In genomic region chr7:79876769-79877362, GRCh38 we compare ENCODE assay signal across 10 cellular contexts.
A peak's percentile ranks its signal among the peaks of the same experiment; 100 is the strongest.
DNase-seq lines count a peak whose midpoint lies in the region; ATAC-seq and TF ChIP-seq lines count a peak whose summit lies in the region.
"Had no signal": no experiment of that assay in that cellular context is flagged by ENCODE, and none has a peak within 500 bp of the region (broad histone marks: within the 10 kb centered on the region; RNA-seq: fewer than 3 reads in every experiment).

No MANE protein-coding gene starts in this region.

- WGBS in IMR-90 (ENCODE audit: extremely low coverage in 2 of 2, insufficient read length in 1 of 2), 2 experiments = no CpG with 5 or more reads among the region's 7 CpGs
- WGBS in neuronal stem cell (ENCODE audit: extremely low coverage in 2 of 2, insufficient read length in 2 of 2, insufficient replicate concordance in 1 of 2), 2 donors = no CpG with 5 or more reads among the region's 7 CpGs

- ATAC-seq in IMR-90 (ENCODE audit: low read depth) (peak; percentile 96), left lung (peak; percentile 34), GM21619 (IDR thresholded peaks at IDR 0.05; ENCODE audit: unreplicated experiment) (no peak)

- H4K5ac ChIP-seq in IMR-90 (ENCODE audit: low read depth, low read length) = no peak overlapping the region

- H3K36me3 ChIP-seq in IMR-90 (ENCODE audit: control insufficient read depth, insufficient read depth, low read length) (no peaks in the 10 kb centered on the region), adipocyte (ENCODE audit: control insufficient read depth, insufficient read depth, low read length, severe bottlenecking) (no peaks in the 10 kb centered on the region), left lung (no peaks in the 10 kb centered on the region), neuronal stem cell (replicated peaks in 1 of 2; ENCODE audit: control insufficient read depth in 2 of 2, insufficient read depth in 2 of 2, low read length in 2 of 2) (no peaks in the 10 kb centered on the region)

- no peak overlapping the region for H2AFZ ChIP-seq in IMR-90 (replicated peaks; ENCODE audit: low read length, poor library complexity)
- H2AFZ ChIP-seq in neuronal stem cell (ENCODE audit: low read length) = no peak overlapping the region

- dilution Hi-C loops in IMR-90 (cut with HindIII; ENCODE audit: low sequenced_read_pairs, unreplicated experiment) = no loop called here

- H2AK5ac ChIP-seq in IMR-90 (ENCODE audit: low read depth, low read length) (peak overlapping the region; percentile 70; the same call in 1 of the 2 replicates), neuronal stem cell (ENCODE audit: low read depth, low read length) (no peak overlapping the region)

- H3K4ac ChIP-seq in IMR-90 (ENCODE audit: low read depth, low read length) (no peak overlapping the region), neuronal stem cell (ENCODE audit: low read length) (no peak overlapping the region)

- H3K23ac ChIP-seq in IMR-90 (ENCODE audit: low read depth, low read length) (no peak overlapping the region), neuronal stem cell (ENCODE audit: low read depth, low read length, poor library complexity) (no peak overlapping the region)

- H3K4me2 ChIP-seq in IMR-90 (ENCODE audit: low read depth, low read length) (peak overlapping the region; percentile 37; the same call in 1 of the 2 replicates), neuronal stem cell (ENCODE audit: insufficient read depth, low read length, poor library complexity, severe bottlenecking) (no peak overlapping the region)

- H3K79me1 ChIP-seq in IMR-90 (ENCODE audit: low read depth in 1 of 2, low read length in 2 of 2) (no peaks in the 10 kb centered on the region), neuronal stem cell (ENCODE audit: low read depth, low read length) (no peaks in the 10 kb centered on the region)

- no peaks in the 10 kb centered on the region for H3K9me1 ChIP-seq in IMR-90 (ENCODE audit: insufficient read depth, low read length)

- no peak for TF ChIP-seq POLR2A in IMR-90 (IDR thresholded peaks at IDR 0.05; ENCODE audit: low read depth, low read length)

- H3K9me3 ChIP-seq in IMR-90 (ENCODE audit: control insufficient read depth, insufficient read depth, low read length) = no peaks in the 10 kb centered on the region
- H3K9me3 ChIP-seq in adipocyte (ENCODE audit: control insufficient read depth, low read length) = no peaks in the 10 kb centered on the region
- no peaks in the 10 kb centered on the region for H3K9me3 ChIP-seq in left lung
- no peaks in the 10 kb centered on the region for H3K9me3 ChIP-seq in neuronal stem cell (replicated peaks in 1 of 2; ENCODE audit: control insufficient read depth in 2 of 2, insufficient read depth in 1 of 2, low read depth in 1 of 2, low read length in 2 of 2)

- in situ Hi-C loops in IMR-90 (cut with MboI; ENCODE audit: low sequenced_read_pairs) = no loop called here

- H3K18ac ChIP-seq in IMR-90 (ENCODE audit: low read depth, low read length) (peak overlapping the region; percentile 70; the same call in 1 of the 2 replicates), neuronal stem cell (ENCODE audit: low read length) (no peak overlapping the region)

- POLR2A ChIA-PET in IMR-90 (lab: Charles Lee; ENCODE audit: unreplicated experiment) = no interaction called here

- peak; percentile 58 for DNase-seq in DMS 273 (lab: John Stamatoyannopoulos, UW; ENCODE audit: unreplicated experiment)
- peak; percentile 99 for DNase-seq in IMR-90
- peak; percentile 85 for DNase-seq in adipocyte (ENCODE audit: low read depth)
- DNase-seq in left lung = no peak
- no peak for DNase-seq in stimulated activated naive CD4-positive, alpha-beta T cell (lab: John Stamatoyannopoulos, UW)
- no peak for DNase-seq in NCI-H82 (lab: John Stamatoyannopoulos, UW)
- DNase-seq in neuronal stem cell (ENCODE audit: low spot score) = no peak
- DNase-seq: activated CD4-positive, CD25-positive, alpha-beta regulatory T cell; SHP77 treated with DMSO at 0.1 percent for 48 hours had no signal

- H3K4me3 ChIP-seq in IMR-90 (ENCODE audit: insufficient read depth, low read depth, low read length) (no peak overlapping the region), adipocyte (ENCODE audit: low read length) (no peak overlapping the region), left lung (no peak overlapping the region), neuronal stem cell (ENCODE audit: low read length in 2 of 2) (no peak overlapping the region)

- no peak overlapping the region for H2AK9ac ChIP-seq in IMR-90 (replicated peaks; ENCODE audit: low read depth, low read length, poor library complexity)

- H2BK120ac ChIP-seq in IMR-90 (ENCODE audit: low read depth, low read length) (peak overlapping the region; percentile 46; the same call in 1 of the 2 replicates), neuronal stem cell (ENCODE audit: low read depth, low read length) (no peak overlapping the region)

- H2BK5ac ChIP-seq in IMR-90 (ENCODE audit: low read depth, low read length, poor library complexity, severe bottlenecking) = peak overlapping the region; percentile 89
- H2BK5ac ChIP-seq in neuronal stem cell (ENCODE audit: low read length) = no peak overlapping the region

- 0 out of 2 replicates have a peak overlapping the region, but pooled peaks have one; percentile 55 for H2BK20ac ChIP-seq in IMR-90 (ENCODE audit: low read depth, low read length)

- H2BK12ac ChIP-seq in neuronal stem cell (ENCODE audit: low read length) = no peak overlapping the region

- H2BK15ac ChIP-seq in IMR-90 (ENCODE audit: low read depth, low read length) (no peak overlapping the region), neuronal stem cell (ENCODE audit: low read length) (no peak overlapping the region)

- H3K9ac ChIP-seq in IMR-90 (ENCODE audit: low read depth, low read length) = no peak overlapping the region
- no peak overlapping the region for H3K9ac ChIP-seq in adipocyte (ENCODE audit: low read length)
- H3K9ac ChIP-seq in neuronal stem cell (ENCODE audit: low read depth, low read length, poor library complexity) = no peak overlapping the region

- H4K91ac ChIP-seq in IMR-90 (ENCODE audit: insufficient read depth, low read depth, low read length) (no peak overlapping the region), neuronal stem cell (ENCODE audit: low read depth, low read length, poor library complexity) (no peak overlapping the region)

- H3K27me3 ChIP-seq in IMR-90 (ENCODE audit: control insufficient read depth, insufficient read depth, low read length) (no peaks in the 10 kb centered on the region), adipocyte (replicated peaks; ENCODE audit: control insufficient read depth, insufficient read depth, low read length) (no peaks in the 10 kb centered on the region), left lung (no peaks in the 10 kb centered on the region), neuronal stem cell (ENCODE audit: control insufficient read depth in 3 of 3, insufficient read depth in 3 of 3, low read depth in 1 of 3, low read length in 3 of 3) (no peaks in the 10 kb centered on the region)

- H3K14ac ChIP-seq in IMR-90 (replicated peaks; ENCODE audit: low read depth, low read length) (0 out of 2 replicates have a peak overlapping the region, but pooled peaks have one; percentile 29), neuronal stem cell (ENCODE audit: low read length) (no peak overlapping the region)

- H4K20me1 ChIP-seq in IMR-90 (ENCODE audit: insufficient read depth, low read length) = no peaks in the 10 kb centered on the region

- no TSS peak for BruUV-seq in IMR-90 (replicated peaks; lab: Mats Ljungman, UMichigan)

- H3K4me1 ChIP-seq in IMR-90 (ENCODE audit: control insufficient read depth, insufficient read depth, low read length) (peaks cover 5% of the 10 kb centered on the region), adipocyte (ENCODE audit: control insufficient read depth, insufficient read depth, low read length) (no peaks in the 10 kb centered on the region), left lung (no peaks in the 10 kb centered on the region), neuronal stem cell (ENCODE audit: control insufficient read depth in 2 of 2, insufficient read depth in 1 of 2, low read depth in 1 of 2, low read length in 2 of 2) (no peaks in the 10 kb centered on the region)

- intact Hi-C loops in IMR-90 (cut with micrococcal nuclease) = no loop called here
- intact Hi-C loops in left lung (cut with DNase I) = no loop called here

- TF ChIP-seq CTCF in IMR-90 (conservative IDR thresholded peaks at IDR 0.05; ENCODE audit: low read depth, low read length) (no peak), left lung (IDR thresholded peaks at IDR 0.05) (no peak)

- H4K8ac ChIP-seq in IMR-90 (ENCODE audit: low read depth in 2 of 2, low read length in 2 of 2) = 0 out of 4 replicates have a peak overlapping the region, but pooled peaks of 1 of the 2 experiments have one; percentile 50
- H4K8ac ChIP-seq in neuronal stem cell (ENCODE audit: low read depth, low read length) = no peak overlapping the region

- H3K27ac ChIP-seq in IMR-90 (ENCODE audit: insufficient read depth, low read length) (no peak overlapping the region), left lung (no peak overlapping the region), neuronal stem cell (replicated peaks; ENCODE audit: low read length) (no peak overlapping the region)

- CTCF ChIA-PET in IMR-90 (lab: Yijun Ruan, JAX) = no interaction called here

- no peak overlapping the region for H3K56ac ChIP-seq in IMR-90 (ENCODE audit: extremely low read depth, insufficient read depth, low read length)

- no peak for TF ChIP-seq RAD21 in IMR-90 (IDR thresholded peaks at IDR 0.05; ENCODE audit: low read length)

TF ChIP-seq in IMR-90, 13 proteins besides CTCF, POLR2A, EP300 and RAD21:
- TF ChIP-seq CHD1 (IDR thresholded peaks at IDR 0.05; ENCODE audit: low read depth, low read length) (no peak), NFE2L2 (IDR thresholded peaks at IDR 0.05; ENCODE audit: low read depth, low read length) (no peak), FOS (IDR thresholded peaks at IDR 0.05; ENCODE audit: low read depth, low read length) (peak; percentile 38; the same call in 1 of the 2 replicates), USF2 (IDR thresholded peaks at IDR 0.05; ENCODE audit: low read depth, low read length) (peak; percentile 45; the same call in 1 of the 2 replicates), BHLHE40 (IDR thresholded peaks at IDR 0.05; ENCODE audit: low read depth, low read length) (peak; percentile 79), CEBPB (IDR thresholded peaks at IDR 0.05; ENCODE audit: low read depth, low read length) (peak; percentile 97)

Comparison
In these comparisons a context has a peak if more than half of its experiments do, and no peak if none do; other contexts are left out.
1. DNase-seq: peak in DMS 273 (single experiment), IMR-90 (single experiment) and adipocyte (single experiment); none in left lung (0 of 2), stimulated activated naive CD4-positive, alpha-beta T cell (0 of 6), NCI-H82 (single experiment) and neuronal stem cell (single experiment).